ENCODE assay signal across 18 cellular contexts in the genomic region with DNA sequence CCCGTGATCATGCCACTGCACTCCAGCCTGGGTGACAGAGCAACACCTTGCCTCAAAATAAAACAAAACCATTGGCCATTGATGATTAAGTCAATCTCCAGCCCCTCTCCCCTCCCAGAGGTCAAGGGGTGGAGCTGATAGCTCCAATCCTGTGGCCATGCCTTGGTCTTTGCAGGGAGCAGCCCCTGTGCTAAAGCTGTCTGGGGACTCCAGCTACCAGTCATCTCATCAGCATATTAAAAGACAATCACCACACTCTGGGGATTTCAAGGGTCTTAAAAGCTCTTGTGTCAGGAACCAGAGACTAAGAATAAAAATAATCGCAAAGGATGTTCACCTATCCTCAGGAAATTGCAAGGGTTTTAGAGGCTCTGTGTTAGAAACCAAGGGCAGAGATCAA. TPM values are rescaled to one million over a fixed set of nuclear protein-coding genes. Genes with fewer than 3 reads are reported as not detected.
DNase-seq lines count a peak whose midpoint lies in the region; ATAC-seq and TF ChIP-seq lines count a peak whose summit lies in the region.
"Had no signal": no experiment of that assay in that cellular context is flagged by ENCODE, and none has a peak within 500 bp of the region (broad histone marks: within the 10 kb centered on the region; RNA-seq: fewer than 3 reads in every experiment).

No MANE protein-coding gene starts in this region.

- POLR2A ChIA-PET in WTC11 (lab: Charles Lee) = no interaction called here

- no peak overlapping the region for H3K14ac ChIP-seq in mesenchymal stem cell (ENCODE audit: low read length in 2 of 2)

- no peaks in the 10 kb centered on the region for H3K79me1 ChIP-seq in mesenchymal stem cell (replicated peaks; ENCODE audit: low read length, poor library complexity, severe bottlenecking)

- H4K8ac ChIP-seq in mesenchymal stem cell (ENCODE audit: low read length) = peak overlapping the region; percentile 19

- peak overlapping the region; percentile 90 for H2AFZ ChIP-seq in GM23338
- H2AFZ ChIP-seq in mesenchymal stem cell (ENCODE audit: low read depth, low read length) = no peak overlapping the region
- H2AFZ ChIP-seq in hepatocyte = no peak overlapping the region
- H2AFZ ChIP-seq: GM23248 had no signal

- H3K36me3 Mint-ChIP-seq in GM23338 (ENCODE audit: low read depth) = peaks cover 4% of the 10 kb centered on the region; the same call in 1 of the 3 replicates
- H3K36me3 Mint-ChIP-seq in WTC11 = 0 out of 2 replicates have a peak, but pooled peaks cover 2% of the 10 kb centered on the region
- no peaks in the 10 kb centered on the region for H3K36me3 Mint-ChIP-seq in CD14-positive monocyte

- H3K9me2 ChIP-seq in GM23338 (ENCODE audit: insufficient read depth) = no peaks in the 10 kb centered on the region
- no peaks in the 10 kb centered on the region for H3K9me2 ChIP-seq in hepatocyte (replicated peaks; ENCODE audit: insufficient read depth)

- no peak overlapping the region for H3K4me3 ChIP-seq in GM23338
- no peak overlapping the region for H3K4me3 ChIP-seq in HAP-1
- H3K4me3 ChIP-seq in mesenchymal stem cell (ENCODE audit: insufficient read depth in 1 of 2, low read depth in 1 of 2, low read length in 2 of 2) = no peak overlapping the region
- no peak overlapping the region for H3K4me3 ChIP-seq in tibial nerve
- no peak overlapping the region for H3K4me3 ChIP-seq in hepatocyte
- H3K4me3 ChIP-seq: BLaER1 treated with 17β-estradiol and CSF1 and Interleukin-3, amounts not matched to agents 10 nM and 100 nM; GM23248 had no signal

- H3K27ac ChIP-seq in GM23338 (ENCODE audit: low read depth) (no peak overlapping the region), mesenchymal stem cell (ENCODE audit: low read length, poor library complexity, severe bottlenecking) (no peak overlapping the region), tibial nerve (no peak overlapping the region), hepatocyte (no peak overlapping the region)
- H3K27ac ChIP-seq: GM23248 had no signal

- H4K20me1 ChIP-seq in GM23338 (replicated peaks; ENCODE audit: insufficient read depth) (no peaks in the 10 kb centered on the region), hepatocyte (ENCODE audit: insufficient read depth, poor library complexity, severe bottlenecking) (no peaks in the 10 kb centered on the region)
- H4K20me1 ChIP-seq: BLaER1 treated with 17β-estradiol and CSF1 and Interleukin-3, amounts not matched to agents 10 nM and 100 nM had no signal

- no peak for TF ChIP-seq EP300 in tibial nerve (IDR thresholded peaks at IDR 0.05)

- H3K4me1 Mint-ChIP-seq in GM23338 (peaks cover 6% of the 10 kb centered on the region), WTC11 (peaks cover 8% of the 10 kb centered on the region), CD14-positive monocyte (no peaks in the 10 kb centered on the region)
- H3K4me1 Mint-ChIP-seq: B cell had no signal

- TF ChIP-seq CTCF in GM23338 (conservative IDR thresholded peaks at IDR 0.05; ENCODE audit: low read depth in 2 of 2) (no peak), WTC11 (IDR thresholded peaks at IDR 0.05) (no peak), CD14-positive monocyte (IDR thresholded peaks at IDR 0.05) (no peak), tibial nerve (IDR thresholded peaks at IDR 0.05) (no peak), hepatocyte (IDR thresholded peaks at IDR 0.05; ENCODE audit: poor library complexity) (no peak)

- H3K27ac Mint-ChIP-seq in GM23338 (0 out of 2 replicates have a peak overlapping the region, but pooled peaks have one; percentile 5), WTC11 (no peak overlapping the region), CD14-positive monocyte (no peak overlapping the region)
- H3K27ac Mint-ChIP-seq: B cell; CD4-positive, alpha-beta T cell; HFFc6 had no signal

- H2BK5ac ChIP-seq in mesenchymal stem cell (ENCODE audit: low read depth, low read length, poor library complexity, severe bottlenecking) = no peak overlapping the region

- no peaks in the 10 kb centered on the region for H3K79me2 ChIP-seq in GM23338 (replicated peaks; ENCODE audit: insufficient read depth)
- H3K79me2 ChIP-seq in hepatocyte = no peaks in the 10 kb centered on the region

- H3K9ac ChIP-seq in mesenchymal stem cell (ENCODE audit: low read length) = no peak overlapping the region
- H3K9ac ChIP-seq: BLaER1 treated with 17β-estradiol and CSF1 and Interleukin-3, amounts not matched to agents 10 nM and 100 nM; GM23248 had no signal

- TF ChIP-seq POLR2A in tibial nerve (IDR thresholded peaks at IDR 0.05) = no peak

- H3K27me3 Mint-ChIP-seq in GM23338 (ENCODE audit: insufficient read depth, low read depth, poor library complexity) = peaks cover 10% of the 10 kb centered on the region
- H3K27me3 Mint-ChIP-seq in WTC11 (ENCODE audit: low read depth) = no peaks in the 10 kb centered on the region
- H3K27me3 Mint-ChIP-seq in CD14-positive monocyte (ENCODE audit: low read depth in 3 of 3) = peaks cover 0 to 12% (median 9%) of the 10 kb centered on the region in 3 donors
- H3K27me3 Mint-ChIP-seq: CD4-positive, alpha-beta T cell had no signal

- no peak overlapping the region for H2BK12ac ChIP-seq in mesenchymal stem cell (ENCODE audit: low read length in 2 of 2)

- H3K4me3 Mint-ChIP-seq in GM23338 (no peak overlapping the region), WTC11 (no peak overlapping the region), CD14-positive monocyte (no peak overlapping the region)
- H3K4me3 Mint-ChIP-seq: B cell; CD4-positive, alpha-beta T cell; HFFc6 had no signal

- H3K9me3 Mint-ChIP-seq in GM23338 = peaks cover 4% of the 10 kb centered on the region; the same call in 1 of the 3 replicates
- H3K9me3 Mint-ChIP-seq in WTC11 = peaks cover 10% of the 10 kb centered on the region
- H3K9me3 Mint-ChIP-seq in CD14-positive monocyte = peaks cover 0 to 8% (median 0%) of the 10 kb centered on the region in 7 donors
- H3K9me3 Mint-ChIP-seq: CD4-positive, alpha-beta T cell; HFFc6 had no signal

- H3K36me3 ChIP-seq in GM23338 (ENCODE audit: insufficient read depth) (no peaks in the 10 kb centered on the region), HAP-1 (replicated peaks) (no peaks in the 10 kb centered on the region), mesenchymal stem cell (ENCODE audit: control insufficient read depth in 1 of 2, insufficient read depth in 2 of 2, low read depth in 1 of 2, low read length in 2 of 2) (no peaks in the 10 kb centered on the region), tibial nerve (no peaks in the 10 kb centered on the region), hepatocyte (replicated peaks; ENCODE audit: insufficient read depth, low read depth) (no peaks in the 10 kb centered on the region)
- H3K36me3 ChIP-seq: BLaER1 treated with 17β-estradiol and CSF1 and Interleukin-3, amounts not matched to agents 10 nM and 100 nM had no signal

- no peaks in the 10 kb centered on the region for H3F3A ChIP-seq in GM23338 (replicated peaks; ENCODE audit: low read depth)

- in situ Hi-C loops in HAP-1 (cut with MboI; ENCODE audit: low sequenced_read_pairs) = no loop called here

- H3K4ac ChIP-seq in mesenchymal stem cell (ENCODE audit: low read depth in 1 of 2, low read length in 2 of 2) = no peak overlapping the region

- no peak overlapping the region for H2AK5ac ChIP-seq in mesenchymal stem cell (ENCODE audit: low read length, severe bottlenecking)

- peak overlapping the region in 1 of 2 experiments; percentile 47 for H3K18ac ChIP-seq in mesenchymal stem cell (ENCODE audit: low read depth in 1 of 2, low read length in 2 of 2)

- ATAC-seq in GM23338 = peak; percentile 81
- ATAC-seq in WTC11 = peak; percentile 87
- ATAC-seq: HCT116 had no signal

- H3K23ac ChIP-seq in mesenchymal stem cell (ENCODE audit: low read length in 2 of 2) = no peak overlapping the region

- 97% methylated on average over 2 of the region's 2 CpGs for WGBS in mesenchymal stem cell
- 71 to 82% methylated on average over 2 of the region's 2 CpGs for WGBS in tibial nerve, 2 donors
- 79% methylated on average over 2 of the region's 2 CpGs for WGBS in hepatocyte (ENCODE audit: low lambda C conversion rate, missing lambda C conversion rate)

- no peak overlapping the region for H2BK15ac ChIP-seq in mesenchymal stem cell (ENCODE audit: low read depth, poor library complexity, severe bottlenecking)

- H3K27me3 ChIP-seq in GM23338 (ENCODE audit: insufficient read depth) (no peaks in the 10 kb centered on the region), HAP-1 (ENCODE audit: low read depth) (no peaks in the 10 kb centered on the region), mesenchymal stem cell (ENCODE audit: control insufficient read depth in 1 of 2, insufficient read depth in 1 of 2, low read length in 2 of 2) (no peaks in the 10 kb centered on the region), tibial nerve (no peaks in the 10 kb centered on the region), hepatocyte (no peaks in the 10 kb centered on the region)
- H3K27me3 ChIP-seq: BLaER1 treated with 17β-estradiol and CSF1 and Interleukin-3, amounts not matched to agents 10 nM and 100 nM had no signal

- H3K9me3 ChIP-seq in HAP-1 (no peaks in the 10 kb centered on the region), mesenchymal stem cell (ENCODE audit: control insufficient read depth, low read length) (no peaks in the 10 kb centered on the region), tibial nerve (no peaks in the 10 kb centered on the region), hepatocyte (ENCODE audit: low read depth) (no peaks in the 10 kb centered on the region)
- H3K9me3 ChIP-seq: Caco-2 had no signal

- DNase-seq in GM23338 (ENCODE audit: low spot score) = peak; percentile 18
- DNase-seq in HAP-1 (ENCODE audit: low spot score in 2 of 2) = peak; percentile 46 to 56
- no peak for DNase-seq in WTC11 (ENCODE audit: low spot score)
- DNase-seq in mesenchymal stem cell = no peak
- DNase-seq in CD14-positive monocyte (ENCODE audit: low spot score) = no peak
- DNase-seq in tibial nerve (ENCODE audit: low spot score in 2 of 2) = no peak
- DNase-seq in hepatocyte (ENCODE audit: low spot score) = no peak
- DNase-seq in SW480 (ENCODE audit: low spot score) = no peak
- DNase-seq: Caco-2; CD4-positive, alpha-beta T cell; GDM1; GM23248; HFFc6; KG1 had no signal

- H4K91ac ChIP-seq in mesenchymal stem cell (ENCODE audit: low read length) = no peak overlapping the region

- H3K4me2 ChIP-seq in GM23338 = peak overlapping the region; percentile 45; the same call in 1 of the 2 replicates
- no peak overlapping the region for H3K4me2 ChIP-seq in mesenchymal stem cell (ENCODE audit: low read length, poor library complexity, severe bottlenecking)
- no peak overlapping the region for H3K4me2 ChIP-seq in hepatocyte

- intact Hi-C loops in CD14-positive monocyte (cut with micrococcal nuclease) = no loop called here

- CTCF ChIA-PET in WTC11 (lab: Charles Lee) = interaction anchor here (0.6 to 1.6 kb wide), 2 partner anchors 12 to 282 kb away, joined by 4 to 7 read pairs; no protein-coding TSS in a partner anchor

- no peak overlapping the region for H2BK120ac ChIP-seq in mesenchymal stem cell (ENCODE audit: low read depth, low read length)

- peaks cover 7% of the 10 kb centered on the region; the same call in 1 of the 2 replicates for H3K4me1 ChIP-seq in GM23338 (ENCODE audit: insufficient read depth)
- H3K4me1 ChIP-seq in HAP-1 = peaks cover 4% of the 10 kb centered on the region
- H3K4me1 ChIP-seq in mesenchymal stem cell (ENCODE audit: control insufficient read depth, insufficient read depth, low read depth, low read length) = no peaks in the 10 kb centered on the region
- H3K4me1 ChIP-seq in tibial nerve = peaks cover 0 to 12% (median 2%) of the 10 kb centered on the region in 4 donors
- no peaks in the 10 kb centered on the region for H3K4me1 ChIP-seq in hepatocyte (ENCODE audit: insufficient read depth)
- H3K4me1 ChIP-seq: Caco-2 had no signal

RNA-seq across cellular contexts. Expression of a gene that starts 30.6 kb away (rescaled TPM):
- total RNA-seq in GM23338 (2014; rRNA removed; shearing (Covaris generic)) = not detected in 2 replicates
- polyA plus RNA-seq in GM23338 (2016; fragmentation: Nextera tagmentation; extraction: Ambion mirVana) = not detected in 2 replicates
- not detected in 3 replicates for total RNA-seq in WTC11 (2021)
- polyA plus RNA-seq in mesenchymal stem cell (2013, experiment 1 of 2) = 3.9 TPM
- polyA plus RNA-seq in mesenchymal stem cell (2013, experiment 2 of 2) = 4.1 TPM
- 10 to 100 TPM in 1 of 2 donors, 1 to 10 TPM in 1; 8.1 to 13.0 TPM for polyA plus RNA-seq in CD14-positive monocyte
- total RNA-seq in tibial nerve = 1 to 10 TPM in 3 of 4 donors, not detected in 1; 2.3 to 6.3 (median 3.3) TPM
- 2.1 and 3.8 TPM in 2 replicates for total RNA-seq in hepatocyte
- polyA plus RNA-seq in hepatocyte = 3.7 and 5.0 TPM in 2 replicates
- total RNA-seq: A172, B cell, GM23248, HFFc6 had no signal
- polyA plus RNA-seq: GM23248 had no signal

RNA-seq across cellular contexts. Expression of a gene that starts 44.1 kb away (rescaled TPM):
- total RNA-seq in GM23338 (2014; rRNA removed; shearing (Covaris generic)) = not detected in 2 replicates
- polyA plus RNA-seq in GM23338 (2016; fragmentation: Nextera tagmentation; extraction: Ambion mirVana) (not detected in 2 replicates), CD14-positive monocyte (10 to 100 TPM; 14.4 to 23.7 TPM), hepatocyte (0.34 and 1.2 TPM in 2 replicates)
- total RNA-seq in WTC11 (2021) (not detected in 3 replicates), tibial nerve (under 1 TPM in 1 of 4 donors, not detected in 3; 0.42 TPM), hepatocyte (0.12 and 0.30 TPM in 2 replicates)
- polyA plus RNA-seq in mesenchymal stem cell (2013, experiment 1 of 2) = 0.43 TPM
- 0.29 TPM for polyA plus RNA-seq in mesenchymal stem cell (2013, experiment 2 of 2)
- total RNA-seq: A172, GM23248, HFFc6 had no signal
- polyA plus RNA-seq: GM23248 had no signal

RNA-seq across cellular contexts. Expression of a gene that starts 58.1 kb away (rescaled TPM):
- total RNA-seq in GM23338 (2014; rRNA removed; shearing (Covaris generic)) = 0.17 TPM in 1 of 2 replicates, not detected in the other
- polyA plus RNA-seq in GM23338 (2016; fragmentation: Nextera tagmentation; extraction: Ambion mirVana) = 0.07 TPM in 1 of 2 replicates, not detected in the other
- 0.04 TPM in 1 of 3 replicates, not detected in the others for total RNA-seq in WTC11 (2021)
- not detected for polyA plus RNA-seq in mesenchymal stem cell (2013, experiment 1 of 2)
- not detected for polyA plus RNA-seq in mesenchymal stem cell (2013, experiment 2 of 2)
- polyA plus RNA-seq in CD14-positive monocyte = not detected
- total RNA-seq in tibial nerve = 1 to 10 TPM in 2 of 4 donors, under 1 TPM in 2; under 0.01 to 1.8 (median 1.1) TPM
- total RNA-seq in hepatocyte = 0.40 and 0.63 TPM in 2 replicates
- polyA plus RNA-seq in hepatocyte = 0.19 TPM in 1 of 2 replicates, not detected in the other
- total RNA-seq: A172, B cell, GM23248, HFFc6 had no signal
- polyA plus RNA-seq: GM23248 had no signal

Comparison
In these comparisons a context has a peak if more than half of its experiments do, and no peak if none do; other contexts are left out.
1. DNase-seq: peak in GM23338 (single experiment) and HAP-1 (2 of 2); none in WTC11 (single experiment), mesenchymal stem cell (single experiment), CD14-positive monocyte (single experiment), tibial nerve (0 of 2), hepatocyte (single experiment) and SW480 (single experiment).